9 cellular contexts compared by ENCODE assay signal in the genomic region with DNA sequence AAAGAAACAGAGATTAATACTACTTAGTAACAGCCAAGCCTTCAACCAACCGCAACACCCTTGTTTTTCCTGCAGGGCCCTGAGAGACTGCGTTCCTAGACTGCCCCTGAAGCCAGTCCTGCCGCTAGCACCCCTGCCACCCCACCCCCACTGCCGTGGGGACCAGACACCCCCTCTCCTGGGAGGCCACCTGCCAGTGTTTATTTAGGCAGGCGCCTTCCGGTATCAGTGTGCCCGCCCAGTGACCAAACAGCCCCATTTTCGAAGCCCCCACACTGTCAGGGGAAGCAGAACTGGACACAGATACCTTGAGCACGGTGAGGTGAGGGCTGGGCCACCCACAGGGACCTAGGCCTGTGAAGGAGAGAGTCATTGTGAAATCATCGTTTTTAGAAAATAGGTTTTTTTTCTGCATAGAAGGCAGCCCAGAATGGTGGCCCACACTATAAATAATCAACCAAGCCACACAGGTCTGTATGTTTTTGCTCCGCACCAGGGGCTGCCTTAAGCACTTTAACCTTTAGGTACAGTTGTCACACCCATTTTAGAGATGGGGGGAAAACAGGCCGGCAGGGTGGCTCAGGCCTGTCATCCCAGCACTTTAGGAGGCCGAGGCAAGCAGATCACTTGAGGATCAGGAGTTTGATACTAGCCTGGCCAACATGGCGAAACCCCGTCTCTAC. TPM values are rescaled to one million over a fixed set of nuclear protein-coding genes. Genes with fewer than 3 reads are reported as not detected.
DNase-seq lines count a peak whose midpoint lies in the region; ATAC-seq and FAIRE-seq lines count a peak whose summit lies in the region.
"Had no signal": no experiment of that assay in that cellular context is flagged by ENCODE, and none has a peak within 500 bp of the region (broad histone marks: within the 10 kb centered on the region; RNA-seq: fewer than 3 reads in every experiment).

No MANE protein-coding gene starts in this region.

- no peaks in the 10 kb centered on the region for H3K9me3 Mint-ChIP-seq in activated naive CD4-positive, alpha-beta T cell treated with anti-CD3 and anti-CD28 coated beads for 36 hours

- no peaks in the 10 kb centered on the region for H3K27me3 Mint-ChIP-seq in activated naive CD4-positive, alpha-beta T cell treated with anti-CD3 and anti-CD28 coated beads for 36 hours (ENCODE audit: low read depth)

- no peaks in the 10 kb centered on the region for H3K27me3 ChIP-seq in mucosa of rectum (ENCODE audit: control insufficient read depth in 2 of 2, insufficient read depth in 2 of 2, low read length in 2 of 2)

- ATAC-seq in GM21717 (IDR thresholded peaks at IDR 0.05; ENCODE audit: unreplicated experiment): peak; percentile 35

- CTCF ChIA-PET in activated naive CD4-positive, alpha-beta T cell treated with anti-CD3 and anti-CD28 coated beads for 36 hours (lab: Charles Lee): interaction anchor here (0.7 to 1.1 kb wide), 2 partner anchors 10 to 1196 kb away, joined by 3 to 4 read pairs; no protein-coding TSS in a partner anchor

- H3K4me3 Mint-ChIP-seq in activated naive CD4-positive, alpha-beta T cell treated with anti-CD3 and anti-CD28 coated beads for 36 hours: no peak overlapping the region

- FAIRE-seq in GM18507 (lab: Jason Lieb, UNC): peak; percentile 96
- FAIRE-seq: H1 had no signal

- peak overlapping the region; percentile 8 to 58 for H3K9ac ChIP-seq in mucosa of rectum (ENCODE audit: low read depth in 1 of 2, low read length in 2 of 2)

- H3K4me1 Mint-ChIP-seq in activated naive CD4-positive, alpha-beta T cell treated with anti-CD3 and anti-CD28 coated beads for 36 hours (ENCODE audit: low read depth): peaks cover 11% of the 10 kb centered on the region

- intact Hi-C loops in activated naive CD4-positive, alpha-beta T cell treated with anti-CD3 and anti-CD28 coated beads for 36 hours (cut with micrococcal nuclease): no loop called here

- peak overlapping the region; percentile 7 to 38 for H3K27ac ChIP-seq in mucosa of rectum (ENCODE audit: low read depth in 2 of 2, low read length in 2 of 2)
- H3K27ac ChIP-seq: PC-9 had no signal

- DNase-seq in GM18507 (ENCODE audit: extremely low spot score, insufficient read length, low read depth) (no peak), NCI-H1417 (lab: John Stamatoyannopoulos, UW) (peak in 2 of 3 experiments; percentile 91 to 97), superior temporal gyrus (ENCODE audit: extremely low spot score) (no peak), epidermal melanocyte (ENCODE audit: insufficient read length, low spot score) (no peak)
- no peak for DNase-seq in activated naive CD4-positive, alpha-beta T cell treated with anti-CD3 and anti-CD28 coated beads for 36 hours
- DNase-seq: PC-9 had no signal

- H3K4me1 ChIP-seq in mucosa of rectum (ENCODE audit: control insufficient read depth in 2 of 2, insufficient read depth in 2 of 2, low read length in 2 of 2): peaks cover 7 to 13% of the 10 kb centered on the region in 2 donors

- peaks cover 2% of the 10 kb centered on the region for H3K36me3 Mint-ChIP-seq in activated naive CD4-positive, alpha-beta T cell treated with anti-CD3 and anti-CD28 coated beads for 36 hours (ENCODE audit: low read depth)

- H3K4me3 ChIP-seq in mucosa of rectum (ENCODE audit: low read length in 2 of 2): no peak overlapping the region
- H3K4me3 ChIP-seq: PC-9 had no signal

- H3K9me3 ChIP-seq in mucosa of rectum (ENCODE audit: control insufficient read depth in 2 of 2, low read length in 2 of 2): no peaks in the 10 kb centered on the region

- H3K36me3 ChIP-seq in mucosa of rectum (ENCODE audit: control insufficient read depth in 2 of 2, insufficient read depth in 2 of 2, low read length in 2 of 2): no peaks in the 10 kb centered on the region

- no peak overlapping the region for H3K27ac Mint-ChIP-seq in activated naive CD4-positive, alpha-beta T cell treated with anti-CD3 and anti-CD28 coated beads for 36 hours

RNA-seq across cellular contexts. Expression of a gene that starts 3.5 kb away (rescaled TPM):
- total RNA-seq in activated naive CD4-positive, alpha-beta T cell treated with anti-CD3 and anti-CD28 coated beads for 36 hours: 100 to 1,000 TPM; 326 to 354 TPM

RNA-seq across cellular contexts. Expression of a gene that starts 28.3 kb away (rescaled TPM):
- 10 to 100 TPM; 10.9 to 11.2 TPM for total RNA-seq in activated naive CD4-positive, alpha-beta T cell treated with anti-CD3 and anti-CD28 coated beads for 36 hours

RNA-seq across cellular contexts. Expression of a gene that starts 36.7 kb away (rescaled TPM):
- total RNA-seq in activated naive CD4-positive, alpha-beta T cell treated with anti-CD3 and anti-CD28 coated beads for 36 hours: 1 to 10 TPM; 6.5 to 7.2 TPM

Comparison
In these comparisons a context has a peak if more than half of its experiments do, and no peak if none do; other contexts are left out.
1. DNase-seq: peak in NCI-H1417 (2 of 3); none in GM18507 (single experiment), superior temporal gyrus (single experiment), activated naive CD4-positive, alpha-beta T cell treated with anti-CD3 and anti-CD28 coated beads for 36 hours (single experiment) and epidermal melanocyte (single experiment).